ENCODE assay signal across 24 cellular contexts in the genomic region with DNA sequence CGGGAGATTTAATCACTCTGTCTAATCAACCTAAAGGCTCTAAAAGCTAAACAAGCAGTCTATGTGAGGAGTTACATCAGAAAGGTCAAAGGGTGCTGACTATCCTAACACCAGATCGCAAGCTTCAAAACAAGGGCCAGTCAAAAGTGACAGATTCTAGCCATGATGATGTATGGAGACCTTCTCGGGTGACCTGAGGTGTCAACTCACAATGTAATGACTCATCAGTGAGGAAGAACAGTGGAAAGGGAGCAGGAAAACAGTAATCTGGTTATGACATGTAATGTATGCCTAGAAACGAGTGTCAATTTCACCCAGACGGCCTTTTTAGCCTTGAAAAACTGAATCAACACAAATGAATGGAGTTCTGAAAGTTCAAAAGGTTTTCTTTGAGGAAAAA.
DNase-seq lines count a peak whose midpoint lies in the region; ATAC-seq and TF ChIP-seq lines count a peak whose summit lies in the region.
"Had no signal": no experiment of that assay in that cellular context is flagged by ENCODE, and none has a peak within 500 bp of the region (broad histone marks: within the 10 kb centered on the region; RNA-seq: fewer than 3 reads in every experiment).

No MANE protein-coding gene starts in this region.

- no peaks in the 10 kb centered on the region for H3K79me2 ChIP-seq in neural progenitor cell (ENCODE audit: low read depth)

- H2AFZ ChIP-seq in neural progenitor cell (replicated peaks) = no peak overlapping the region

- no peak for TF ChIP-seq CTCF in neural progenitor cell (IDR thresholded peaks at IDR 0.05)
- no peak for TF ChIP-seq CTCF in suprapubic skin (IDR thresholded peaks at IDR 0.05)
- no peak for TF ChIP-seq CTCF in psoas muscle (IDR thresholded peaks at IDR 0.05)

- H3K36me3 Mint-ChIP-seq in neural progenitor cell = no peaks in the 10 kb centered on the region
- H3K36me3 Mint-ChIP-seq in stimulated activated memory B cell treated with anti-CD40 and anti-IgM and Interleukin-4, amounts not matched to agents 10 μg/mL and 1 μg/mL and 100 μg/mL, for 72 hours = no peaks in the 10 kb centered on the region
- H3K36me3 Mint-ChIP-seq: CD14-positive monocyte; naive B cell; stimulated activated naive B cell treated with anti-CD40 and anti-IgM and Interleukin-4, amounts not matched to agents 10 μg/mL and 1 μg/mL and 100 μg/mL, for 72 hours had no signal

- H3K9ac ChIP-seq in neural progenitor cell = no peak overlapping the region

- no peaks in the 10 kb centered on the region for H3F3A ChIP-seq in neural progenitor cell (ENCODE audit: low read depth)

- no peak overlapping the region for H3K4me3 ChIP-seq in neural progenitor cell
- H3K4me3 ChIP-seq in suprapubic skin = no peak overlapping the region
- no peak overlapping the region for H3K4me3 ChIP-seq in psoas muscle
- H3K4me3 ChIP-seq: cardiac muscle cell, ovary, SK-N-MC had no signal

- 56% methylated on average over 5 of the region's 5 CpGs for WGBS in suprapubic skin
- 27 to 33% (median 32%) methylated on average over 5 of the region's 5 CpGs for WGBS in psoas muscle, 3 donors

- no peak overlapping the region for H3K27ac ChIP-seq in neural progenitor cell
- H3K27ac ChIP-seq in suprapubic skin = no peak overlapping the region
- H3K27ac ChIP-seq in psoas muscle = no peak overlapping the region
- H3K27ac ChIP-seq: cardiac muscle cell, ovary, SK-N-MC had no signal

- no peak overlapping the region for H3K4me3 Mint-ChIP-seq in neural progenitor cell
- H3K4me3 Mint-ChIP-seq in stimulated activated memory B cell treated with anti-CD40 and anti-IgM and Interleukin-4, amounts not matched to agents 10 μg/mL and 1 μg/mL and 100 μg/mL, for 72 hours = no peak overlapping the region
- H3K4me3 Mint-ChIP-seq: CD14-positive monocyte; dendritic cell treated with granulocyte-macrophage colony-stimulating factor and Interleukin-4, amounts not matched to agents 40 ng/mL and 50 ng/mL, for 4 days; naive B cell; stimulated activated naive B cell treated with anti-CD40 and anti-IgM and Interleukin-4, amounts not matched to agents 10 μg/mL and 1 μg/mL and 100 μg/mL, for 72 hours; T-helper 1 cell treated with Interleukin-12 subunit alpha and Interleukin-12 subunit beta and Interleukin-4 antibody, amounts not matched to agents 30 μg/mL and 1 μg/mL, for 36 hours had no signal

- no peak for TF ChIP-seq POLR2A in suprapubic skin (IDR thresholded peaks at IDR 0.05)

- H3K4me1 Mint-ChIP-seq in neural progenitor cell = no peaks in the 10 kb centered on the region
- no peaks in the 10 kb centered on the region for H3K4me1 Mint-ChIP-seq in stimulated activated memory B cell treated with anti-CD40 and anti-IgM and Interleukin-4, amounts not matched to agents 10 μg/mL and 1 μg/mL and 100 μg/mL, for 72 hours
- H3K4me1 Mint-ChIP-seq: CD14-positive monocyte; naive B cell; stimulated activated naive B cell treated with anti-CD40 and anti-IgM and Interleukin-4, amounts not matched to agents 10 μg/mL and 1 μg/mL and 100 μg/mL, for 72 hours had no signal

- H3K4me2 ChIP-seq in neural progenitor cell = no peak overlapping the region

- no peaks in the 10 kb centered on the region for H3K27me3 ChIP-seq in neural progenitor cell
- no peaks in the 10 kb centered on the region for H3K27me3 ChIP-seq in suprapubic skin
- no peaks in the 10 kb centered on the region for H3K27me3 ChIP-seq in psoas muscle (ENCODE audit: insufficient read depth in 3 of 3, low read length in 2 of 3)
- H3K27me3 ChIP-seq: cardiac muscle cell, ovary had no signal

- H3K36me3 ChIP-seq in neural progenitor cell (no peaks in the 10 kb centered on the region), suprapubic skin (no peaks in the 10 kb centered on the region), psoas muscle (ENCODE audit: insufficient read depth in 1 of 2, low read depth in 1 of 2) (no peaks in the 10 kb centered on the region)
- H3K36me3 ChIP-seq: cardiac muscle cell, ovary had no signal

- H3K9me3 Mint-ChIP-seq in neural progenitor cell = no peaks in the 10 kb centered on the region
- no peaks in the 10 kb centered on the region for H3K9me3 Mint-ChIP-seq in stimulated activated memory B cell treated with anti-CD40 and anti-IgM and Interleukin-4, amounts not matched to agents 10 μg/mL and 1 μg/mL and 100 μg/mL, for 72 hours
- H3K9me3 Mint-ChIP-seq: dendritic cell treated with granulocyte-macrophage colony-stimulating factor and Interleukin-4, amounts not matched to agents 40 ng/mL and 50 ng/mL, for 4 days; stimulated activated naive B cell treated with anti-CD40 and anti-IgM and Interleukin-4, amounts not matched to agents 10 μg/mL and 1 μg/mL and 100 μg/mL, for 72 hours; T-helper 1 cell treated with Interleukin-12 subunit alpha and Interleukin-12 subunit beta and Interleukin-4 antibody, amounts not matched to agents 30 μg/mL and 1 μg/mL, for 36 hours had no signal

- no peaks in the 10 kb centered on the region for H3K27me3 Mint-ChIP-seq in neural progenitor cell (ENCODE audit: insufficient read depth, low read depth)
- H3K27me3 Mint-ChIP-seq in stimulated activated memory B cell treated with anti-CD40 and anti-IgM and Interleukin-4, amounts not matched to agents 10 μg/mL and 1 μg/mL and 100 μg/mL, for 72 hours = no peaks in the 10 kb centered on the region
- H3K27me3 Mint-ChIP-seq: dendritic cell treated with granulocyte-macrophage colony-stimulating factor and Interleukin-4, amounts not matched to agents 40 ng/mL and 50 ng/mL, for 4 days; naive B cell; stimulated activated naive B cell treated with anti-CD40 and anti-IgM and Interleukin-4, amounts not matched to agents 10 μg/mL and 1 μg/mL and 100 μg/mL, for 72 hours had no signal

- H3K9me3 ChIP-seq in neural progenitor cell (ENCODE audit: low read depth) (no peaks in the 10 kb centered on the region), suprapubic skin (no peaks in the 10 kb centered on the region), psoas muscle (no peaks in the 10 kb centered on the region)
- H3K9me3 ChIP-seq: ovary had no signal

- peak; percentile 36 for DNase-seq in LHCN-M2 (ENCODE audit: low read depth)
- peak; percentile 1 for DNase-seq in dermis blood vessel endothelial cell
- DNase-seq in neural progenitor cell (ENCODE audit: low spot score) = no peak
- no peak for DNase-seq in suprapubic skin (ENCODE audit: low spot score in 2 of 2)
- DNase-seq in psoas muscle = no peak
- DNase-seq: activated CD4-positive, alpha-beta T cell treated with anti-CD3 and anti-CD28 coated beads for 48 hours; activated naive CD4-positive, alpha-beta T cell; activated T-cell treated with anti-CD3 and anti-CD28 coated beads, Interleukin-2, amount 50 U/mL, for 48 hours; amniotic stem cell; head of caudate nucleus; naive B cell; NCI-H2029 treated with DMSO at 0.1 percent for 48 hours; NCI-H345; NCI-H774; ovary; stimulated activated CD4-positive, alpha-beta T cell treated with anti-CD3 and anti-CD28 coated beads, Interleukin-4, amount 100 ng/mL, for 1 hour; stimulated activated naive B cell treated with anti-CD40 and anti-IgM and Interleukin-4, amounts not matched to agents 10 μg/mL and 1 μg/mL and 100 μg/mL, for 72 hours had no signal

- H4K20me1 ChIP-seq in neural progenitor cell (ENCODE audit: low read depth) = no peaks in the 10 kb centered on the region

- no peak for TF ChIP-seq EP300 in suprapubic skin (IDR thresholded peaks at IDR 0.05)

- intact Hi-C loops in psoas muscle (cut with DNase I) = no loop called here

- peak; percentile 62 for ATAC-seq in GM19463 (IDR thresholded peaks at IDR 0.05; ENCODE audit: unreplicated experiment)
- ATAC-seq in stimulated activated memory B cell treated with anti-CD40 and anti-IgM and Interleukin-4, amounts not matched to agents 10 μg/mL and 1 μg/mL and 100 μg/mL, for 72 hours = no peak
- no peak for ATAC-seq in psoas muscle
- ATAC-seq: stimulated activated naive B cell treated with anti-CD40 and anti-IgM and Interleukin-4, amounts not matched to agents 10 μg/mL and 1 μg/mL and 100 μg/mL, for 72 hours had no signal

- peak overlapping the region; percentile 17 for H3K27ac Mint-ChIP-seq in neural progenitor cell
- H3K27ac Mint-ChIP-seq in stimulated activated memory B cell treated with anti-CD40 and anti-IgM and Interleukin-4, amounts not matched to agents 10 μg/mL and 1 μg/mL and 100 μg/mL, for 72 hours = no peak overlapping the region
- H3K27ac Mint-ChIP-seq: CD14-positive monocyte; dendritic cell treated with granulocyte-macrophage colony-stimulating factor and Interleukin-4, amounts not matched to agents 40 ng/mL and 50 ng/mL, for 4 days; naive B cell; stimulated activated naive B cell treated with anti-CD40 and anti-IgM and Interleukin-4, amounts not matched to agents 10 μg/mL and 1 μg/mL and 100 μg/mL, for 72 hours; T-helper 1 cell treated with Interleukin-12 subunit alpha and Interleukin-12 subunit beta and Interleukin-4 antibody, amounts not matched to agents 30 μg/mL and 1 μg/mL, for 36 hours had no signal

- H3K4me1 ChIP-seq in neural progenitor cell = no peaks in the 10 kb centered on the region
- H3K4me1 ChIP-seq in suprapubic skin = no peaks in the 10 kb centered on the region
- no peaks in the 10 kb centered on the region for H3K4me1 ChIP-seq in psoas muscle

Comparison
In these comparisons a context has a peak if more than half of its experiments do, and no peak if none do; other contexts are left out.
1. DNase-seq: peak in LHCN-M2 (single experiment) and dermis blood vessel endothelial cell (single experiment); none in neural progenitor cell (single experiment), suprapubic skin (0 of 2) and psoas muscle (0 of 2).